Comparison of ENCODE assay signal across 8 cellular contexts in genomic region chr10:119542990-119543813, GRCh38. TPM values are rescaled to one million over a fixed set of nuclear protein-coding genes. Genes with fewer than 3 reads are reported as not detected.
DNase-seq lines count a peak whose midpoint lies in the region; TF ChIP-seq lines count a peak whose summit lies in the region.

No MANE protein-coding gene starts in this region.

- H3K4me1 ChIP-seq in Caco-2, result peaks cover 5% of the 10 kb centered on the region; the same call in 1 of the 2 replicates
- peaks cover 3 to 17% of the 10 kb centered on the region in 2 experiments; a peak in 3 of 4 replicates for H3K4me1 ChIP-seq in SK-N-SH (ENCODE audit: control insufficient read depth in 1 of 2, insufficient read depth in 2 of 2, low read depth in 1 of 2, low read length in 1 of 2)
- H3K4me1 ChIP-seq in iPS-15b (ENCODE audit: control insufficient read depth, insufficient read depth, low read length), result peaks cover 3% of the 10 kb centered on the region
- H3K4me1 ChIP-seq in smooth muscle cell (ENCODE audit: low read depth), result peaks cover 15% of the 10 kb centered on the region

- H3K4me2 ChIP-seq in SK-N-SH (peak overlapping the region; percentile 97), smooth muscle cell (peak overlapping the region; percentile 99)

- H3K36me3 Mint-ChIP-seq in Caco-2 (ENCODE audit: insufficient read depth, unreplicated experiment), result peaks cover 8% of the 10 kb centered on the region

- POLR2A ChIA-PET in Caco-2 (lab: Charles Lee), result interaction anchor here (0.6 to 1.0 kb wide), 3 partner anchors 10 to 250 kb away, joined by 3 to 5 read pairs (median 5); no protein-coding TSS in a partner anchor
- POLR2A ChIA-PET in SK-N-SH (lab: Yijun Ruan, JAX), result no interaction called here

- peak; percentile 71 to 77 for DNase-seq in Caco-2
- peak; percentile 82 for DNase-seq in GM20000 (ENCODE audit: low spot score)
- peak; percentile 44 for DNase-seq in HPDE6-E6E7 (ENCODE audit: extremely low spot score)
- peak; percentile 82 for DNase-seq in SK-N-SH
- peak; percentile 43 for DNase-seq in activated naive CD8-positive, alpha-beta T cell treated with anti-CD3 and anti-CD28 coated beads, Interleukin-2, amount 50 U/mL, for 16 hours (ENCODE audit: low read depth, low spot score)
- peak; percentile 43 for DNase-seq in smooth muscle cell (lab: John Stamatoyannopoulos, UW; ENCODE audit: unreplicated experiment)
- DNase-seq in cortex of kidney (lab: John Stamatoyannopoulos, UW), result no peak

- TF ChIP-seq EP300 in SK-N-SH (IDR thresholded peaks at IDR 0.05; ENCODE audit: borderline replicate concordance in 1 of 2, low read depth in 1 of 2, low read length in 1 of 2), result no peak

- H3K9me3 Mint-ChIP-seq in Caco-2 (ENCODE audit: unreplicated experiment), result no peaks in the 10 kb centered on the region

- BruUV-seq in Caco-2 (replicated peaks; lab: Mats Ljungman, UMichigan), result no TSS peak

- H2AFZ ChIP-seq in SK-N-SH (ENCODE audit: low read depth), result peak overlapping the region; percentile 68; the same call in 1 of the 2 replicates
- H2AFZ ChIP-seq in smooth muscle cell (ENCODE audit: low read depth), result peak overlapping the region; percentile 89

- TF ChIP-seq CTCF in Caco-2 (IDR thresholded peaks at IDR 0.05; ENCODE audit: insufficient read depth in 1 of 2, low read depth in 1 of 2, low read length in 1 of 2, severe bottlenecking in 1 of 2, unreplicated experiment in 1 of 2), result peak; percentile 65 to 73
- peak; percentile 67 for TF ChIP-seq CTCF in GM20000 (IDR thresholded peaks at IDR 0.05; ENCODE audit: extremely low read depth, missing control alignments)
- TF ChIP-seq CTCF in SK-N-SH (IDR thresholded peaks at IDR 0.05), result peak; percentile 75
- TF ChIP-seq CTCF in smooth muscle cell (IDR thresholded peaks at IDR 0.05; ENCODE audit: borderline replicate concordance, insufficient read depth, poor library complexity, severe bottlenecking), result peak; percentile 42

- H3K4me3 ChIP-seq in Caco-2 (ENCODE audit: low read depth, low read length), result peak overlapping the region; percentile 72
- peak overlapping the region; percentile 63 to 71 for H3K4me3 ChIP-seq in SK-N-SH (ENCODE audit: low read depth in 2 of 2, low read length in 1 of 2)
- H3K4me3 ChIP-seq in iPS-15b (ENCODE audit: low read depth, low read length), result peak overlapping the region; percentile 76
- peak overlapping the region; percentile 84 for H3K4me3 ChIP-seq in smooth muscle cell

- H3F3A ChIP-seq in SK-N-SH (replicated peaks; ENCODE audit: insufficient read depth) (peaks cover 4% of the 10 kb centered on the region), smooth muscle cell (ENCODE audit: low read depth) (no peaks in the 10 kb centered on the region)

- 2% methylated on average over 18 of the region's 77 CpGs for WGBS in SK-N-SH (ENCODE audit: low lambda C conversion rate)
- 1% methylated on average over 76 of the region's 77 CpGs for WGBS in smooth muscle cell (ENCODE audit: low lambda C conversion rate)

- H4K20me1 ChIP-seq in SK-N-SH (ENCODE audit: insufficient read depth) (no peaks in the 10 kb centered on the region), smooth muscle cell (ENCODE audit: low read depth) (peaks cover 27% of the 10 kb centered on the region)

- H3K27me3 Mint-ChIP-seq in Caco-2 (ENCODE audit: insufficient read depth, unreplicated experiment), result no peaks in the 10 kb centered on the region

- CTCF ChIA-PET in Caco-2 (lab: Charles Lee), result interaction anchor here (0.7 to 2.7 kb wide), 3 partner anchors 10 to 344 kb away, joined by 3 to 15 read pairs (median 4); no protein-coding TSS in a partner anchor
- CTCF ChIA-PET in SK-N-SH (lab: Yijun Ruan, JAX), result interaction anchor here (0.6 to 2.8 kb wide), 43 partner anchors 10 to 587 kb away, joined by 3 to 23 read pairs (median 3); partner anchors contain the start of gene GRK5

- H3K9ac ChIP-seq in SK-N-SH (peak overlapping the region; percentile 76), iPS-15b (ENCODE audit: low read depth, low read length) (no peak overlapping the region), smooth muscle cell (ENCODE audit: low read depth) (peak overlapping the region; percentile 56)

- H3K27ac ChIP-seq in SK-N-SH (ENCODE audit: low read depth in 2 of 2, low read length in 1 of 2) (no peak overlapping the region), smooth muscle cell (ENCODE audit: low read depth) (no peak overlapping the region)

- H3K27me3 ChIP-seq in Caco-2 (replicated peaks; ENCODE audit: control insufficient read depth, insufficient read depth, low read length) (no peaks in the 10 kb centered on the region), SK-N-SH (ENCODE audit: insufficient read depth) (no peaks in the 10 kb centered on the region; the same call in 1 of the 2 replicates), iPS-15b (ENCODE audit: control insufficient read depth, insufficient read depth, low read length) (peaks cover 25% of the 10 kb centered on the region), smooth muscle cell (ENCODE audit: low read depth) (no peaks in the 10 kb centered on the region)

- H3K4me3 Mint-ChIP-seq in Caco-2 (ENCODE audit: unreplicated experiment), result peak overlapping the region; percentile 87

- H3K79me2 ChIP-seq in SK-N-SH (ENCODE audit: insufficient read depth), result peaks cover 42% of the 10 kb centered on the region
- peaks cover 43% of the 10 kb centered on the region for H3K79me2 ChIP-seq in smooth muscle cell (ENCODE audit: low read depth)

- H3K4me1 Mint-ChIP-seq in Caco-2 (ENCODE audit: low read depth, unreplicated experiment), result peaks cover 14% of the 10 kb centered on the region

- H3K9me3 ChIP-seq in Caco-2, result no peaks in the 10 kb centered on the region
- H3K9me3 ChIP-seq in SK-N-SH, result no peaks in the 10 kb centered on the region
- no peaks in the 10 kb centered on the region for H3K9me3 ChIP-seq in iPS-15b (ENCODE audit: control insufficient read depth, insufficient read depth, low read length)
- no peaks in the 10 kb centered on the region for H3K9me3 ChIP-seq in smooth muscle cell (replicated peaks; ENCODE audit: low read depth)

- intact Hi-C loops in Caco-2 (cut with micrococcal nuclease; ENCODE audit: unreplicated experiment), result loop anchor here (1.0 kb wide), 1 partner anchor 344 kb away; no protein-coding TSS in a partner anchor

- H3K27ac Mint-ChIP-seq in Caco-2 (ENCODE audit: unreplicated experiment), result peak overlapping the region; percentile 81

- H3K9me2 ChIP-seq in SK-N-SH, result no peaks in the 10 kb centered on the region

- peak; percentile 52 for TF ChIP-seq RAD21 in SK-N-SH (IDR thresholded peaks at IDR 0.05; ENCODE audit: low read length)

- H3K36me3 ChIP-seq in Caco-2 (ENCODE audit: control insufficient read depth, insufficient read depth, low read length) (no peaks in the 10 kb centered on the region), SK-N-SH (replicated peaks in 1 of 2; ENCODE audit: control insufficient read depth in 1 of 2, insufficient read depth in 2 of 2, low read length in 1 of 2) (no peaks in the 10 kb centered on the region), iPS-15b (ENCODE audit: control insufficient read depth, insufficient read depth, low read length) (no peaks in the 10 kb centered on the region), smooth muscle cell (ENCODE audit: low read depth) (no peaks in the 10 kb centered on the region)

TF ChIP-seq in SK-N-SH, 30 proteins besides CTCF, POLR2A, EP300 and RAD21 (continues in another document):
- TF ChIP-seq MXI1 (IDR thresholded peaks at IDR 0.05; ENCODE audit: low read depth, low read length) (no peak; the same call in 1 of the 2 replicates), USF2 (IDR thresholded peaks at IDR 0.05; ENCODE audit: borderline replicate concordance, low read depth, low read length) (no peak), SMC3 (IDR thresholded peaks at IDR 0.05; ENCODE audit: low read depth, low read length) (peak; percentile 52), FOSL2 (IDR thresholded peaks at IDR 0.05; ENCODE audit: borderline replicate concordance, low read depth) (no peak), YY1 (IDR thresholded peaks at IDR 0.05; ENCODE audit: low read depth) (no peak), EZH2phosphoT487 (IDR thresholded peaks at IDR 0.05; ENCODE audit: borderline replicate concordance, low read depth) (no peak), JUND (IDR thresholded peaks at IDR 0.05) (no peak), RFX5 (IDR thresholded peaks at IDR 0.05; ENCODE audit: low read length) (no peak), RXRA (IDR thresholded peaks at IDR 0.05; ENCODE audit: borderline replicate concordance, low read depth) (no peak), MAX (IDR thresholded peaks at IDR 0.05; ENCODE audit: low read depth) (peak; percentile 29), TCF12 (IDR thresholded peaks at IDR 0.05) (no peak), NRF1 (IDR thresholded peaks at IDR 0.05; ENCODE audit: low read depth, low read length) (no peak), GABPA (IDR thresholded peaks at IDR 0.05; ENCODE audit: low read depth) (no peak), FOXM1 (IDR thresholded peaks at IDR 0.05; ENCODE audit: low read depth) (no peak), TAF1 (IDR thresholded peaks at IDR 0.05; ENCODE audit: borderline replicate concordance, low read depth, low read length) (no peak), CHD2 (IDR thresholded peaks at IDR 0.05; ENCODE audit: low read length, partially characterized antibody) (no peak)

RNA-seq across cellular contexts. Expression of gene RGS10, which starts 0.7 kb away (rescaled TPM):
- 22.6 and 23.2 TPM in 2 replicates for total RNA-seq in Caco-2 (2022)
- 41.2 and 44.6 TPM in 2 replicates for polyA plus RNA-seq in SK-N-SH (2012; rRNA removed)
- polyA plus RNA-seq in SK-N-SH (2012; cell fraction: cytosol; rRNA removed), result 59.4 and 77.8 TPM in 2 replicates
- polyA plus RNA-seq in SK-N-SH (2012; cell fraction: nucleus; rRNA removed), result 9.5 and 11.8 TPM in 2 replicates
- total RNA-seq in smooth muscle cell, result 72.5 and 81.1 TPM in 2 replicates
- polyA plus RNA-seq in smooth muscle cell, result 31.6 and 40.2 TPM in 2 replicates

RNA-seq across cellular contexts. Expression of gene TIAL1, which starts 53.6 kb away (rescaled TPM):
- total RNA-seq in Caco-2 (2022) (162 and 174 TPM in 2 replicates), smooth muscle cell (117 and 118 TPM in 2 replicates)
- polyA plus RNA-seq in SK-N-SH (2012; rRNA removed) (58.0 and 70.6 TPM in 2 replicates), smooth muscle cell (40.0 and 53.6 TPM in 2 replicates)
- polyA plus RNA-seq in SK-N-SH (2012; cell fraction: cytosol; rRNA removed), result 50.3 and 65.2 TPM in 2 replicates
- polyA plus RNA-seq in SK-N-SH (2012; cell fraction: nucleus; rRNA removed), result 173 and 287 TPM in 2 replicates
